Comparison of ENCODE assay signal across 24 cellular contexts in the genomic region with DNA sequence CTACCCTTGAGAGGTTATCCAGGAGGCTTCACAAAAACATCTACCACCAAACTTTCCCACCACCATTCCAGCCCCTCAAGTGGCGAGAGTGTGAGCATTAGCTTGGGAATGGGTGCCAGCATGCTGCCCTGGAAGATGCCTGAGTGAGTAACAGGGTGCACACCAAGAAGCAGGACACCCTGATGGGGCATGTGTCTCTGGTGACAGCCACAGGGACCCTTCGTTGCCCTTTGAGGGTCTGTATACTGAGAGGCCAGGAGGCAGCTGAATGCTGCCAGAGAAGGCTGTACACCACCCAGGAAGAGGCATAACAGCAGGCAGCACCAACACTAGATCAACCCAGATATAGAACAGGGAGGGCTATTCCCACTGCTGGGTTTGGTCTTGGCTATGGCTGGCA.
"Had no signal": no experiment of that assay in that cellular context is flagged by ENCODE, and none has a peak within 500 bp of the region (broad histone marks: within the 10 kb centered on the region; RNA-seq: fewer than 3 reads in every experiment).

No MANE protein-coding gene starts in this region.

- ATAC-seq: effector memory CD8-positive, alpha-beta T cell; esophagus mucosa; foreskin keratinocyte; gastrocnemius medialis; gastroesophageal sphincter; heart left ventricle; heart right ventricle had no signal

- H3K27me3 Mint-ChIP-seq: dendritic cell treated with granulocyte-macrophage colony-stimulating factor and Interleukin-4, amounts not matched to agents 40 ng/mL and 50 ng/mL, for 4 days had no signal

- H3K27ac Mint-ChIP-seq: dendritic cell treated with granulocyte-macrophage colony-stimulating factor and Interleukin-4, amounts not matched to agents 40 ng/mL and 50 ng/mL, for 4 days; effector memory CD8-positive, alpha-beta T cell; endodermal cell had no signal

- DNase-seq: colonic mucosa; cortex of kidney; dermis blood vessel endothelial cell; dorsolateral prefrontal cortex; effector CD4-positive, alpha-beta T cell; effector CD8-positive, alpha-beta T cell; effector memory CD4-positive, alpha-beta T cell; effector memory CD8-positive, alpha-beta T cell; endodermal cell; erythroblast; esophagus squamous epithelium; foreskin fibroblast; foreskin keratinocyte; foreskin melanocyte; gastrocnemius medialis; glutamatergic neuron; head of caudate nucleus; heart left ventricle; heart right ventricle had no signal

- H3K4me3 ChIP-seq: colonic mucosa, coronary artery, dorsolateral prefrontal cortex, esophagus squamous epithelium, gastrocnemius medialis, gastroesophageal sphincter, heart left ventricle, heart right ventricle had no signal

- H3K4me1 Mint-ChIP-seq: endodermal cell had no signal

- H3K36me3 ChIP-seq: colonic mucosa, esophagus squamous epithelium, gastrocnemius medialis, gastroesophageal sphincter, heart left ventricle, heart right ventricle had no signal

- H3K27me3 ChIP-seq: colonic mucosa, esophagus squamous epithelium, foreskin keratinocyte, gastrocnemius medialis, gastroesophageal sphincter, heart left ventricle, heart right ventricle had no signal

- H3K4me3 Mint-ChIP-seq: dendritic cell treated with granulocyte-macrophage colony-stimulating factor and Interleukin-4, amounts not matched to agents 40 ng/mL and 50 ng/mL, for 4 days; effector memory CD8-positive, alpha-beta T cell; endodermal cell had no signal

- H3K4me1 ChIP-seq: colonic mucosa, esophagus squamous epithelium, foreskin keratinocyte, gastrocnemius medialis, gastroesophageal sphincter had no signal

- H3K9me3 ChIP-seq: colonic mucosa, esophagus squamous epithelium, gastrocnemius medialis, gastroesophageal sphincter, heart left ventricle, heart right ventricle had no signal

- H3K27ac ChIP-seq: colonic mucosa, coronary artery, dorsolateral prefrontal cortex, epithelial cell of prostate, esophagus squamous epithelium, foreskin keratinocyte, gastrocnemius medialis, gastroesophageal sphincter, heart left ventricle, heart right ventricle had no signal
